In genomic region chr22:41434361-41435003, GRCh38 we compare ENCODE assay signal across 8 cellular contexts. TPM values are rescaled to one million over a fixed set of nuclear protein-coding genes. Genes with fewer than 3 reads are reported as not detected.
DNase-seq lines count a peak whose midpoint lies in the region; ATAC-seq and TF ChIP-seq lines count a peak whose summit lies in the region.
"Not testable (repeated sequence)": the region's sequence is repeated elsewhere in the genome, so short reads cannot be mapped to it uniquely, and the experiment has no call there.

No MANE protein-coding gene starts in this region.

- peak overlapping the region in 3 of 4 donors; percentile 1 to 77 (median 60) for H3K27ac ChIP-seq in tibial nerve

- peaks cover 0 to 75% (median 36%) of the 10 kb centered on the region in 4 donors for H3K4me1 ChIP-seq in tibial nerve

- H3K36me3 Mint-ChIP-seq in HFFc6 (ENCODE audit: low read depth), result peaks cover 35% of the 10 kb centered on the region
- H3K36me3 Mint-ChIP-seq in activated CD8-positive, alpha-beta T cell treated with anti-CD3 and anti-CD28 coated beads, Interleukin-2, amount 10 ng/mL, durations not matched to agents 7 days and 5 days (ENCODE audit: low read depth), result peaks cover 45% of the 10 kb centered on the region
- H3K36me3 Mint-ChIP-seq in glutamatergic neuron (ENCODE audit: unreplicated experiment), result not testable (repeated sequence)
- peaks cover 67% of the 10 kb centered on the region for H3K36me3 Mint-ChIP-seq in nephron progenitor cell (ENCODE audit: low read depth)
- H3K36me3 Mint-ChIP-seq in stimulated activated naive B cell treated with anti-CD40 and anti-IgM and Interleukin-4, amounts not matched to agents 10 μg/mL and 1 μg/mL and 100 μg/mL, for 72 hours, result peaks cover 33 to 70% of the 10 kb centered on the region in 2 donors

- H3K4me3 Mint-ChIP-seq in HFFc6; activated CD8-positive, alpha-beta T cell treated with anti-CD3 and anti-CD28 coated beads, Interleukin-2, amount 10 ng/mL, durations not matched to agents 7 days and 5 days; glutamatergic neuron (ENCODE audit: unreplicated experiment); nephron progenitor cell: not testable (repeated sequence)
- peak overlapping the region in 1 of 2 donors; percentile 37 for H3K4me3 Mint-ChIP-seq in stimulated activated naive B cell treated with anti-CD40 and anti-IgM and Interleukin-4, amounts not matched to agents 10 μg/mL and 1 μg/mL and 100 μg/mL, for 72 hours

- POLR2A ChIA-PET in activated CD8-positive, alpha-beta T cell treated with anti-CD3 and anti-CD28 coated beads, Interleukin-2, amount 10 ng/mL, durations not matched to agents 7 days and 5 days (lab: Charles Lee), result interaction anchor here (0.8 to 1.3 kb wide), 2 partner anchors 10 to 314 kb away, joined by 3 to 5 read pairs; no protein-coding TSS in a partner anchor

- peaks cover 3 to 72% (median 19%) of the 10 kb centered on the region in 3 donors for H3K36me3 ChIP-seq in tibial nerve

- intact Hi-C loops in left colon (cut with DNase I, micrococcal nuclease), result not testable (repeated sequence)

- TF ChIP-seq POLR2A in tibial nerve (IDR thresholded peaks at IDR 0.05), result not testable (repeated sequence)

- not testable (repeated sequence) for TF ChIP-seq CTCF in HFFc6 (IDR thresholded peaks at IDR 0.05); glutamatergic neuron (IDR thresholded peaks at IDR 0.05; ENCODE audit: partially characterized antibody, unreplicated experiment); nephron progenitor cell (IDR thresholded peaks at IDR 0.05); tibial nerve (IDR thresholded peaks at IDR 0.05)

- H3K9me3 ChIP-seq in tibial nerve, result not testable (repeated sequence)

- DNase-seq in HFFc6; activated CD8-positive, alpha-beta T cell treated with anti-CD3 and anti-CD28 coated beads, Interleukin-2, amount 10 ng/mL, durations not matched to agents 7 days and 5 days; glutamatergic neuron; left colon; nephron progenitor cell; stimulated activated naive B cell treated with anti-CD40 and anti-IgM and Interleukin-4, amounts not matched to agents 10 μg/mL and 1 μg/mL and 100 μg/mL, for 72 hours; tibial nerve (ENCODE audit: low spot score in 2 of 2): not testable (repeated sequence)
- DNase-seq in cerebellar cortex (ENCODE audit: low spot score), result peak; percentile 77

- CTCF ChIA-PET in activated CD8-positive, alpha-beta T cell treated with anti-CD3 and anti-CD28 coated beads, Interleukin-2, amount 10 ng/mL, durations not matched to agents 7 days and 5 days (lab: Charles Lee), result not testable (repeated sequence)

- H3K4me1 Mint-ChIP-seq in HFFc6 (ENCODE audit: low read depth); activated CD8-positive, alpha-beta T cell treated with anti-CD3 and anti-CD28 coated beads, Interleukin-2, amount 10 ng/mL, durations not matched to agents 7 days and 5 days (ENCODE audit: low read depth): not testable (repeated sequence)
- H3K4me1 Mint-ChIP-seq in glutamatergic neuron (ENCODE audit: low read depth, unreplicated experiment), result peaks cover 20% of the 10 kb centered on the region
- H3K4me1 Mint-ChIP-seq in nephron progenitor cell, result peaks cover 53% of the 10 kb centered on the region
- H3K4me1 Mint-ChIP-seq in stimulated activated naive B cell treated with anti-CD40 and anti-IgM and Interleukin-4, amounts not matched to agents 10 μg/mL and 1 μg/mL and 100 μg/mL, for 72 hours, result peaks cover 33 to 40% of the 10 kb centered on the region in 2 donors

- not testable (repeated sequence) for H3K9me3 Mint-ChIP-seq in HFFc6; activated CD8-positive, alpha-beta T cell treated with anti-CD3 and anti-CD28 coated beads, Interleukin-2, amount 10 ng/mL, durations not matched to agents 7 days and 5 days (ENCODE audit: insufficient read depth); glutamatergic neuron (ENCODE audit: unreplicated experiment); nephron progenitor cell; stimulated activated naive B cell treated with anti-CD40 and anti-IgM and Interleukin-4, amounts not matched to agents 10 μg/mL and 1 μg/mL and 100 μg/mL, for 72 hours

- not testable (repeated sequence) for ATAC-seq in activated CD8-positive, alpha-beta T cell treated with anti-CD3 and anti-CD28 coated beads, Interleukin-2, amount 10 ng/mL, durations not matched to agents 7 days and 5 days; stimulated activated naive B cell treated with anti-CD40 and anti-IgM and Interleukin-4, amounts not matched to agents 10 μg/mL and 1 μg/mL and 100 μg/mL, for 72 hours (replicated peaks)
- ATAC-seq in left colon, result peak; percentile 8

- not testable (repeated sequence) for H3K4me3 ChIP-seq in tibial nerve

- TF ChIP-seq EP300 in tibial nerve (IDR thresholded peaks at IDR 0.05), result not testable (repeated sequence)

- not testable (repeated sequence) for H3K27me3 Mint-ChIP-seq in HFFc6 (ENCODE audit: insufficient read depth); activated CD8-positive, alpha-beta T cell treated with anti-CD3 and anti-CD28 coated beads, Interleukin-2, amount 10 ng/mL, durations not matched to agents 7 days and 5 days (ENCODE audit: low read depth); glutamatergic neuron (ENCODE audit: unreplicated experiment); nephron progenitor cell (ENCODE audit: low read depth, poor library complexity); stimulated activated naive B cell treated with anti-CD40 and anti-IgM and Interleukin-4, amounts not matched to agents 10 μg/mL and 1 μg/mL and 100 μg/mL, for 72 hours

- not testable (repeated sequence) for H3K27me3 ChIP-seq in tibial nerve

- WGBS in tibial nerve, 2 donors, result 63 to 71% methylated on average over 4 to 5 of the region's 5 CpGs

- H3K27ac Mint-ChIP-seq in HFFc6 (peak overlapping the region; percentile 53; the same call in 1 of the 2 replicates), glutamatergic neuron (ENCODE audit: unreplicated experiment) (peak overlapping the region; percentile 33), nephron progenitor cell (peak overlapping the region; percentile 63)
- peak overlapping the region; percentile 60 for H3K27ac Mint-ChIP-seq in activated CD8-positive, alpha-beta T cell treated with anti-CD3 and anti-CD28 coated beads, Interleukin-2, amount 10 ng/mL, durations not matched to agents 7 days and 5 days
- peak overlapping the region; percentile 63 for H3K27ac Mint-ChIP-seq in stimulated activated naive B cell treated with anti-CD40 and anti-IgM and Interleukin-4, amounts not matched to agents 10 μg/mL and 1 μg/mL and 100 μg/mL, for 72 hours

RNA-seq across cellular contexts. Expression of gene TOB2, which starts 12.1 kb away (rescaled TPM):
- total RNA-seq in HFFc6 (2021; fragmentation: NEBNext Ultra II Directional; extraction: Animal tissue kit (Norgen Biotek cat#: 25700)), result 10 to 100 TPM; 49.2 to 54.9 (median 51.9) TPM
- total RNA-seq in activated CD8-positive, alpha-beta T cell treated with anti-CD3 and anti-CD28 coated beads, Interleukin-2, amount 10 ng/mL, durations not matched to agents 7 days and 5 days, result 10 to 100 TPM; 33.2 to 33.6 TPM
- 43.3 TPM for total RNA-seq in glutamatergic neuron (ENCODE audit: unreplicated experiment)
- 10 to 100 TPM; 57.5 to 66.7 TPM for total RNA-seq in left colon
- total RNA-seq in tibial nerve, result 10 to 100 TPM; 50.8 to 67.3 (median 56.9) TPM

RNA-seq across cellular contexts. Expression of gene PHF5A, which starts 34.0 kb away (rescaled TPM):
- 10 to 100 TPM; 40.0 to 58.4 (median 55.3) TPM for total RNA-seq in HFFc6 (2021; fragmentation: NEBNext Ultra II Directional; extraction: Animal tissue kit (Norgen Biotek cat#: 25700))
- total RNA-seq in activated CD8-positive, alpha-beta T cell treated with anti-CD3 and anti-CD28 coated beads, Interleukin-2, amount 10 ng/mL, durations not matched to agents 7 days and 5 days, result 10 to 100 TPM; 58.8 to 62.1 TPM
- total RNA-seq in glutamatergic neuron (ENCODE audit: unreplicated experiment), result 36.1 TPM
- total RNA-seq in left colon, result 10 to 100 TPM; 32.1 to 35.3 TPM
- total RNA-seq in tibial nerve, result 10 to 100 TPM; 32.6 to 51.5 (median 36.4) TPM

RNA-seq across cellular contexts. Expression of gene ACO2, which starts 34.4 kb away (rescaled TPM):
- 10 to 100 TPM; 72.3 to 87.4 (median 78.7) TPM for total RNA-seq in HFFc6 (2021; fragmentation: NEBNext Ultra II Directional; extraction: Animal tissue kit (Norgen Biotek cat#: 25700))
- 10 to 100 TPM; 91.8 to 97.1 TPM for total RNA-seq in activated CD8-positive, alpha-beta T cell treated with anti-CD3 and anti-CD28 coated beads, Interleukin-2, amount 10 ng/mL, durations not matched to agents 7 days and 5 days
- total RNA-seq in glutamatergic neuron (ENCODE audit: unreplicated experiment), result 114 TPM
- 100 to 1,000 TPM; 271 to 289 TPM for total RNA-seq in left colon
- 10 to 100 TPM; 69.9 to 91.1 (median 76.4) TPM for total RNA-seq in tibial nerve

RNA-seq across cellular contexts. Expression of gene TEF, which starts 52.7 kb away (rescaled TPM):
- 10 to 100 TPM in 2 of 6 experiments, 1 to 10 TPM in 4; 7.4 to 10.6 (median 9.4) TPM for total RNA-seq in HFFc6 (2021; fragmentation: NEBNext Ultra II Directional; extraction: Animal tissue kit (Norgen Biotek cat#: 25700))
- 1 to 10 TPM; 2.9 to 3.0 TPM for total RNA-seq in activated CD8-positive, alpha-beta T cell treated with anti-CD3 and anti-CD28 coated beads, Interleukin-2, amount 10 ng/mL, durations not matched to agents 7 days and 5 days
- total RNA-seq in glutamatergic neuron (ENCODE audit: unreplicated experiment), result 13.9 TPM
- 10 to 100 TPM; 19.6 to 30.9 TPM for total RNA-seq in left colon
- total RNA-seq in tibial nerve, result 10 to 100 TPM; 20.1 to 49.4 (median 43.9) TPM
